9 cellular contexts compared by ENCODE assay signal in genomic region chr22:38953577-38954413, GRCh38. TPM values are rescaled to one million over a fixed set of nuclear protein-coding genes. Genes with fewer than 3 reads are reported as not detected.
DNase-seq lines count a peak whose midpoint lies in the region; ATAC-seq lines count a peak whose summit lies in the region.
"Had no signal": no experiment of that assay in that cellular context is flagged by ENCODE, and none has a peak within 500 bp of the region (broad histone marks: within the 10 kb centered on the region; RNA-seq: fewer than 3 reads in every experiment).

No MANE protein-coding gene starts in this region.

- peak; percentile 55 for ATAC-seq in GM18499 (IDR thresholded peaks at IDR 0.05; ENCODE audit: insufficient read depth, unreplicated experiment)
- ATAC-seq in HG02798 (IDR thresholded peaks at IDR 0.05; ENCODE audit: poor library complexity, unreplicated experiment) = peak; percentile 84
- ATAC-seq in T-cell (replicated peaks in 1 of 4) = peak in 2 of 4 experiments; percentile 23 to 93

- H3K4me3 ChIP-seq in mesendoderm (ENCODE audit: low read length) = no peak overlapping the region
- H3K4me3 ChIP-seq: suprapubic skin had no signal

- peaks cover 0 to 2% of the 10 kb centered on the region in 2 donors for H3K27me3 Mint-ChIP-seq in T-cell

- no peaks in the 10 kb centered on the region for H3K9me3 Mint-ChIP-seq in T-cell

- H3K36me3 ChIP-seq in mesendoderm (ENCODE audit: control insufficient read depth, insufficient read depth, low read length) = no peaks in the 10 kb centered on the region
- H3K36me3 ChIP-seq: suprapubic skin had no signal

- H2AK5ac ChIP-seq in mesendoderm (ENCODE audit: low read length) = no peak overlapping the region

- CTCF ChIA-PET in T-cell (lab: Charles Lee) = interaction anchor here in 1 of 2 donors (0.6 kb wide), 2 partner anchors 28 to 551 kb away, joined by 3 read pairs; no protein-coding TSS in a partner anchor

- no peaks in the 10 kb centered on the region for H3K79me2 ChIP-seq in mesendoderm (ENCODE audit: control insufficient read depth, insufficient read depth, low read length)

- peak in 25 of 34 experiments; percentile 5 to 57 (median 21) for DNase-seq in T-cell
- DNase-seq in epithelial cell of prostate (ENCODE audit: low read depth, low spot score) = peak; percentile 79
- DNase-seq in stimulated activated CD8-positive, alpha-beta memory T cell treated with anti-CD3 and anti-CD28 coated beads, Interleukin-7, amount 100 ng/mL, for 24 hours (ENCODE audit: low read depth) = peak; percentile 44
- no peak for DNase-seq in mesendoderm
- no peak for DNase-seq in ureter (ENCODE audit: low spot score)
- no peak for DNase-seq in HK-2 (ENCODE audit: unreplicated experiment)

- H3K27me3 ChIP-seq in mesendoderm (ENCODE audit: insufficient read depth, low read length, poor library complexity) = no peaks in the 10 kb centered on the region

- H3K18ac ChIP-seq in mesendoderm (ENCODE audit: low read length) = no peak overlapping the region

- H3K27ac Mint-ChIP-seq in T-cell = no peak overlapping the region

- WGBS in mesendoderm (ENCODE audit: extremely low coverage, insufficient coverage, low lambda C conversion rate) = no CpG with 5 or more reads among the region's 15 CpGs

- no peak overlapping the region for H4K8ac ChIP-seq in mesendoderm (ENCODE audit: low read depth, low read length)

- POLR2A ChIA-PET in T-cell (lab: Charles Lee) = no interaction called here

- H2BK5ac ChIP-seq in mesendoderm (ENCODE audit: low read length) = no peak overlapping the region

- no peak overlapping the region for H3K4ac ChIP-seq in mesendoderm (ENCODE audit: low read depth, low read length)

- H3K56ac ChIP-seq in mesendoderm (ENCODE audit: low read length) = no peak overlapping the region

- no peaks in the 10 kb centered on the region for H3K36me3 Mint-ChIP-seq in T-cell

- H3K4me1 Mint-ChIP-seq in T-cell = peaks cover 0 to 5% (median 3%) of the 10 kb centered on the region in 3 donors

- no peaks in the 10 kb centered on the region for H3K79me1 ChIP-seq in mesendoderm (ENCODE audit: low read length)

- no peak overlapping the region for H4K5ac ChIP-seq in mesendoderm (ENCODE audit: low read length)

- no peak overlapping the region for H3K4me3 Mint-ChIP-seq in T-cell

- no peak overlapping the region for H2BK120ac ChIP-seq in mesendoderm (ENCODE audit: low read depth, low read length)

- H3K4me2 ChIP-seq in mesendoderm (ENCODE audit: low read length) = no peak overlapping the region

- no peaks in the 10 kb centered on the region for H3K4me1 ChIP-seq in mesendoderm (ENCODE audit: control insufficient read depth, low read depth, low read length)

- no peak overlapping the region for H3K9ac ChIP-seq in mesendoderm (ENCODE audit: low read length)

- no peak overlapping the region for H3K23ac ChIP-seq in mesendoderm (ENCODE audit: low read length)

- H2BK15ac ChIP-seq in mesendoderm (replicated peaks; ENCODE audit: low read depth) = no peak overlapping the region

- H3K27ac ChIP-seq in epithelial cell of prostate (no peak overlapping the region), mesendoderm (ENCODE audit: low read depth, low read length) (no peak overlapping the region)
- H3K27ac ChIP-seq: suprapubic skin had no signal

RNA-seq across cellular contexts. Expression of gene APOBEC3A, which starts 3.6 kb away (rescaled TPM):
- total RNA-seq in T-cell = not detected
- polyA plus RNA-seq in mesendoderm (2013, experiment 1 of 2) = not detected
- not detected for polyA plus RNA-seq in mesendoderm (2013, experiment 2 of 2)
- 2.0 TPM for total RNA-seq in ureter

RNA-seq across cellular contexts. Expression of gene APOBEC3B, which starts 28.4 kb away (rescaled TPM):
- total RNA-seq in T-cell (1 to 10 TPM; 1.4 to 2.4 (median 1.9) TPM), ureter (1.5 TPM)
- polyA plus RNA-seq in mesendoderm (2013, experiment 1 of 2) = 8.4 TPM
- polyA plus RNA-seq in mesendoderm (2013, experiment 2 of 2) = 9.6 TPM

Comparison
In these comparisons a context has a peak if more than half of its experiments do, and no peak if none do; other contexts are left out.
1. DNase-seq: peak in T-cell (25 of 34), epithelial cell of prostate (single experiment) and stimulated activated CD8-positive, alpha-beta memory T cell treated with anti-CD3 and anti-CD28 coated beads, Interleukin-7, amount 100 ng/mL, for 24 hours (single experiment); none in mesendoderm (single experiment), ureter (single experiment) and HK-2 (single experiment).